Comparison of ENCODE assay signal across 15 cellular contexts in genomic region chr22:28885939-28886338, GRCh38. TPM values are rescaled to one million over a fixed set of nuclear protein-coding genes. Genes with fewer than 3 reads are reported as not detected.
DNase-seq lines count a peak whose midpoint lies in the region; ATAC-seq, FAIRE-seq and TF ChIP-seq lines count a peak whose summit lies in the region.
"Had no signal": no experiment of that assay in that cellular context is flagged by ENCODE, and none has a peak within 500 bp of the region (broad histone marks: within the 10 kb centered on the region; RNA-seq: fewer than 3 reads in every experiment).

No MANE protein-coding gene starts in this region.

- DNase-seq in kidney (no peak), psoas muscle (no peak), NCI-H2029 treated with DMSO at 0.1 percent for 48 hours (lab: John Stamatoyannopoulos, UW) (no peak), NCI-H1436 (lab: John Stamatoyannopoulos, UW) (no peak)
- DNase-seq in stimulated activated CD4-positive, alpha-beta T cell treated with anti-CD3 and anti-CD28 coated beads, Interleukin-2, amount 100 ng/mL, for 48 hours = no peak
- DNase-seq: activated CD4-positive, alpha-beta T cell treated with anti-CD3 and anti-CD28 coated beads, Interleukin-2, amount 10 ng/mL, durations not matched to agents 7 days and 5 days; amygdala; mesenchymal stem cell; NCI-H2081 treated with DMSO at 0.1 percent for 48 hours; pancreas; Right ventricle myocardium superior had no signal

- ATAC-seq in psoas muscle (no peak), GM21381 (IDR thresholded peaks at IDR 0.05; ENCODE audit: unreplicated experiment) (no peak)
- ATAC-seq: HCT116 had no signal

- 76 to 82% (median 80%) methylated on average over 3 of the region's 3 CpGs for WGBS in psoas muscle, 3 donors

- TF ChIP-seq CTCF in HEK293 (tag by site-specific recombination; IDR thresholded peaks at IDR 0.05) = no peak
- peak; percentile 30 for TF ChIP-seq CTCF in VCaP (conservative IDR thresholded peaks at IDR 0.05)
- TF ChIP-seq CTCF in kidney (IDR thresholded peaks at IDR 0.05; ENCODE audit: borderline replicate concordance, extremely low read depth, insufficient read depth) = no peak
- TF ChIP-seq CTCF in psoas muscle (IDR thresholded peaks at IDR 0.05) = no peak

- POLR2A ChIA-PET in HEK293 (lab: Yijun Ruan, JAX) = interaction anchor here (0.7 kb wide), 3 partner anchors 87 to 116 kb away, joined by 3 to 4 read pairs (median 4); no protein-coding TSS in a partner anchor

- H3K36me3 ChIP-seq in HEK293 (ENCODE audit: control insufficient read depth in 2 of 2, insufficient read depth in 1 of 2, low read length in 2 of 2) (no peaks in the 10 kb centered on the region), kidney (ENCODE audit: control insufficient read depth in 1 of 2, insufficient read depth in 2 of 2, low read length in 2 of 2) (no peaks in the 10 kb centered on the region), psoas muscle (ENCODE audit: insufficient read depth in 1 of 2, low read depth in 1 of 2) (no peaks in the 10 kb centered on the region)
- H3K36me3 ChIP-seq: pancreas had no signal

- H3K4me1 ChIP-seq in HEK293 (ENCODE audit: control insufficient read depth, insufficient read depth, low read length) (peaks cover 22% of the 10 kb centered on the region), kidney (ENCODE audit: control insufficient read depth in 1 of 2, insufficient read depth in 1 of 2, low read depth in 1 of 2, low read length in 2 of 2) (peaks cover 9 to 12% of the 10 kb centered on the region in 2 donors), psoas muscle (peaks cover 37% of the 10 kb centered on the region)

- CTCF ChIA-PET in HEK293 (lab: Yijun Ruan, JAX) = interaction anchor here (0.6 to 1.8 kb wide), 6 partner anchors 11 to 1744 kb away, joined by 3 to 11 read pairs (median 4); no protein-coding TSS in a partner anchor

- H3K9me3 ChIP-seq in HEK293 (ENCODE audit: control insufficient read depth, insufficient read depth, low read depth, low read length) = no peaks in the 10 kb centered on the region
- H3K9me3 ChIP-seq in kidney (ENCODE audit: control insufficient read depth in 1 of 2, low read length in 2 of 2) = no peaks in the 10 kb centered on the region
- no peaks in the 10 kb centered on the region for H3K9me3 ChIP-seq in psoas muscle
- H3K9me3 ChIP-seq: pancreas had no signal

- H3K27me3 ChIP-seq in psoas muscle (ENCODE audit: insufficient read depth in 3 of 3, low read length in 2 of 3) = no peaks in the 10 kb centered on the region
- H3K27me3 ChIP-seq: pancreas had no signal

- peak overlapping the region in 1 of 2 donors; percentile 29 for H3K9ac ChIP-seq in kidney (ENCODE audit: low read length in 2 of 2)

- H3K27ac ChIP-seq in HEK293 (ENCODE audit: extremely low read depth, low read depth, low read length) (no peak overlapping the region), VCaP (peak overlapping the region; percentile 76), kidney (ENCODE audit: low read depth in 2 of 2, low read length in 2 of 2) (no peak overlapping the region), psoas muscle (no peak overlapping the region)
- H3K27ac ChIP-seq: pancreas had no signal

- H3K4me3 ChIP-seq in HEK293 (ENCODE audit: low read depth, low read length) (no peak overlapping the region), kidney (ENCODE audit: low read length in 2 of 2) (peak overlapping the region; percentile 35 to 87), psoas muscle (peak overlapping the region; percentile 76)
- H3K4me3 ChIP-seq: pancreas had no signal

- no peak for FAIRE-seq in kidney (lab: Jason Lieb, UNC)
- FAIRE-seq: pancreas had no signal

- intact Hi-C loops in kidney (cut with DNase I) (no loop called here), psoas muscle (cut with DNase I) (loop anchor here in 1 of 2 donors (10.0 kb wide), 1 partner anchor 149 kb away; no protein-coding TSS in a partner anchor)

TF ChIP-seq in HEK293, 187 proteins besides CTCF, POLR2A, EP300 and RAD21:
- TF ChIP-seq SCRT2 (tag by site-specific recombination; IDR thresholded peaks at IDR 0.05) = peak; percentile 94
- TF ChIP-seq ZNF626 (tag by site-specific recombination; IDR thresholded peaks at IDR 0.05) = no peak
- TF ChIP-seq ZNF664 (tag by site-specific recombination; IDR thresholded peaks at IDR 0.05) = peak; percentile 60; the same call in 1 of the 2 replicates
- TF ChIP-seq ZNF561 (tag by site-specific recombination; IDR thresholded peaks at IDR 0.05; ENCODE audit: borderline replicate concordance) = 0 out of 2 replicates have a peak, but pooled peaks have one; percentile 20
- peak; percentile 95 for TF ChIP-seq SCRT1 (tag by site-specific recombination; IDR thresholded peaks at IDR 0.05; ENCODE audit: borderline replicate concordance)
TF ChIP-seq in HEK293: peak in this region for 4.

RNA-seq across cellular contexts. Expression of gene ZNRF3, which starts 2.6 kb away (rescaled TPM):
- total RNA-seq in kidney (24.4 TPM), psoas muscle (1 to 10 TPM; 4.9 to 8.5 (median 7.4) TPM)
- polyA plus RNA-seq in kidney (ENCODE audit: insufficient read depth, low read depth, low replicate concordance) (6.8 TPM), psoas muscle (1 to 10 TPM; 2.2 to 4.8 (median 2.4) TPM)
